In the genomic region with DNA sequence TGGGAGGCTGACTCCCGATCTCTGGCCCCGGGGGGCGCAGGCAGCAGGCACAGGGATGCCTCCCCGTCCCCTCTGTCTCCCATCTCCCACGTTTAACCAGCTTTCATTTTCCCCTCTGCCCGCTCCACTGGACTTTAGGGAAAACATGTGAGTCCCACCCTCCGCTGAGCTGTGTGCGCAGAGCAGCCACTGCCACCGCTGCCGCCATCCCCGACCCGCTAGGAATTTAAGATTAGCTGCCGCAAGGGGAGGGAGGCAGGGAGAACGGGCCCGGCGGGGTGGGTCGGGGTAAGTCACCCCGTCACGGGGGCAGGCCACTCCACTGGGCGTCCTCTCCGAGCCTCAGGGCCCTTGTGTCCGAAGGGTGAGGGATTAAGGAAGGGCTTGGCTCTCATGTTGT, we compare ENCODE assay signal across 31 cellular contexts. TPM values are rescaled to one million over a fixed set of nuclear protein-coding genes. Genes with fewer than 3 reads are reported as not detected.
"Had no signal": no experiment of that assay in that cellular context is flagged by ENCODE, and none has a peak within 500 bp of the region (broad histone marks: within the 10 kb centered on the region; RNA-seq: fewer than 3 reads in every experiment).

No MANE protein-coding gene starts in this region.

- H3K4me3 ChIP-seq: coronary artery, esophagus muscularis mucosa, gastrocnemius medialis, heart left ventricle had no signal

- H3K36me3 ChIP-seq: brain microvascular endothelial cell, esophagus muscularis mucosa, gastrocnemius medialis, heart left ventricle had no signal

- H3K4me1 ChIP-seq: esophagus muscularis mucosa, foreskin keratinocyte, gastrocnemius medialis, heart left ventricle had no signal

- FAIRE-seq: astrocyte, bronchial epithelial cell had no signal

- H3K27me3 ChIP-seq: brain microvascular endothelial cell, foreskin keratinocyte had no signal

- H3K9me3 ChIP-seq: esophagus muscularis mucosa, gastrocnemius medialis, heart left ventricle had no signal

- H3K27ac ChIP-seq: brain microvascular endothelial cell, coronary artery, esophagus muscularis mucosa, foreskin keratinocyte, gastrocnemius medialis, heart left ventricle, WERI-Rb-1 had no signal

- ATAC-seq: activated CD4-positive, CD25-positive, alpha-beta regulatory T cell treated with anti-CD3 and anti-CD28 coated beads, Interleukin-2, amount 50 U/mL, for 24 hours; activated CD8-positive, alpha-beta T cell treated with anti-CD3 and anti-CD28 coated beads for 36 hours; activated T-cell treated with anti-CD3 and anti-CD28 coated beads, Interleukin-2, amount 50 U/mL, for 4 hours; activated T-helper 17 cell treated with anti-CD3 and anti-CD28 coated beads, Interleukin-2, amount 50 U/mL, for 72 hours; effector memory CD8-positive, alpha-beta T cell; foreskin keratinocyte; gastrocnemius medialis; heart left ventricle; T-helper 17 cell had no signal

- DNase-seq: activated B cell treated with CpG ODN at 0.5 μM for 24 hours; activated CD4-positive, alpha-beta T cell treated with anti-CD3 and anti-CD28 coated beads for 48 hours; activated CD4-positive, alpha-beta T cell treated with anti-CD3 and anti-CD28 coated beads, Interleukin-2, amount 50 U/mL, for 1 hour; activated CD4-positive, alpha-beta T cell treated with anti-CD3 and anti-CD28 coated beads, Interleukin-2, amount 50 U/mL, for 48 hours; activated CD8-positive, alpha-beta memory T cell treated with anti-CD3 and anti-CD28 coated beads for 24 hours; activated CD8-positive, alpha-beta T cell treated with anti-CD3 and anti-CD28 coated beads for 36 hours; activated effector memory CD4-positive, alpha-beta T cell treated with Interleukin-2 at 50 U/mL for 16 hours; activated gamma-delta T cell treated with Interleukin-2 at 50 U/mL for 16 hours; activated naive CD4-positive, alpha-beta T cell treated with anti-CD3 and anti-CD28 coated beads, Interleukin-2, amount 50 U/mL, for 16 hours; activated naive CD4-positive, alpha-beta T cell treated with Interleukin-2 at 50 U/mL for 16 hours; activated T-cell treated with anti-CD3 and anti-CD28 coated beads, Interleukin-2, amount 50 U/mL, for 4 hours; amniotic stem cell; anterior cingulate cortex; brain microvascular endothelial cell; dermis blood vessel endothelial cell; effector CD4-positive, alpha-beta T cell; effector memory CD8-positive, alpha-beta T cell; erythroblast; foreskin keratinocyte; gastrocnemius medialis; glutamatergic neuron; heart left ventricle; T-helper 17 cell; T1000; WERI-Rb-1 had no signal

RNA-seq across cellular contexts. Expression of gene KCNN1, which starts 15.5 kb away (rescaled TPM):
- total RNA-seq: activated B cell treated with CpG ODN at 0.5 μM for 24 hours, bronchial epithelial cell, foreskin keratinocyte, gastrocnemius medialis, T-helper 17 cell had no signal
